ENCODE assay signal across 7 cellular contexts in the genomic region with DNA sequence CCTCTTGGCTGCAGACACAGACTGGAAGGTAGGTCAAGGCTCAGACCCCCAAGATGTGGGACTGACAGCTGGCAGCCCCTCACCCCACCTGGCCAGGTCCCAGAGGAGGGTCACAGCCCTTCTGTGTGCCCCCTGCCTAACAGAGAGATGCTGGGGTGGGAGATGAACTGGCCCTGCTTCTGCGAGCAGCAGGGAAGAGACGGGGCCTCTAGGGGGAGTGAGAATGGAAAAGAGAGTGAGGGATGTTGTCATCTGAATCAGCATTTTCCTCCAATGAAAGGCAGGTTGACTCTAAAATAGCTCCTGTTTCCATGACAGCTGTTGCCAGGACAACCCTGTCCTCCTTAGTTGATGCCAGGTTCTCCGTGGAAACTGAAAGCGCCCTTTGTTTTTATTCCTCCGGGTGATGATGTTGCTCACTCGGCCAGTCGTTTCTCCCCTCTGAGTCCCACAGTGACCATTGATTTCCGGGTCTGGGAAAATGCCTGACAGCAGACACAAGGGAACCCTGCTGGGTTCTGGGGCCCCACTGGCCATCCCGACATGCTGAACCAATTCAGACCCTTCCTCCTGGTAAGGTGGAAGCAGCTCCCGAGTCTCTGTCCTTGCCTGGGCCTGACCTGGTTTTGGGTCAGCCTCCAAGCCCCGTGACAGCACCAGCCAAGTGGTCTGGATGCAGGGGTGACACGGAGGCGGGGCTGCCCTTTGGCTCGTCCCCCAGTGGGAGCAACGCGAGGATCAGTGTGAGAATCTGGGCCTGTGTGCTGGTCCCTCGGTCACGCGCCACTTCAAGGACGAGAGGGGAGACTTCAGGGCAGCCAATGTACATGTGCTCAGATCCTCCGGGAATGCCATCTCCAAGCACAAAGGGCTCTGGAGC. TPM values are rescaled to one million over a fixed set of nuclear protein-coding genes. Genes with fewer than 3 reads are reported as not detected.
DNase-seq lines count a peak whose midpoint lies in the region; ATAC-seq, FAIRE-seq and TF ChIP-seq lines count a peak whose summit lies in the region.

No MANE protein-coding gene starts in this region.

- peak; percentile 96 for FAIRE-seq in GM12891 (lab: Jason Lieb, UNC)

- peak; percentile 64 for ATAC-seq in HG02884 (IDR thresholded peaks at IDR 0.05; ENCODE audit: unreplicated experiment)

- H3K27ac ChIP-seq in spleen, result no peak overlapping the region

- H3K4me1 ChIP-seq in spleen, result peaks cover 0 to 15% (median 5%) of the 10 kb centered on the region in 6 donors

- TF ChIP-seq CTCF in spleen (IDR thresholded peaks at IDR 0.05 in 8 of 11, conservative IDR thresholded peaks at IDR 0.05 in 3 of 11), result peak in 4 of 11 experiments; percentile 13 to 40 (median 18)

- no peaks in the 10 kb centered on the region for H3K9me3 ChIP-seq in spleen

- peak overlapping the region in 1 of 8 donors; percentile 13 for H3K4me3 ChIP-seq in spleen

- intact Hi-C loops in spleen (cut with DNase I; ENCODE audit: low total_unique reads), result no loop called here

- H3K36me3 ChIP-seq in spleen, result no peaks in the 10 kb centered on the region

- TF ChIP-seq POLR2A in GM12891 (IDR thresholded peaks at IDR 0.05; ENCODE audit: low read depth, low read length) (no peak), spleen (IDR thresholded peaks at IDR 0.05) (no peak)

- DNase-seq in GM12891 (ENCODE audit: insufficient read length, low spot score) (peak; percentile 85), NCI-H146 treated with DMSO at 0.1 percent for 48 hours (lab: John Stamatoyannopoulos, UW; ENCODE audit: unreplicated experiment) (peak; percentile 73), T-helper 2 cell (peak in 3 of 5 experiments; percentile 39 to 84 (median 51)), inferior parietal cortex (ENCODE audit: extremely low spot score) (peak; percentile 97), spleen (peak; percentile 67)
- DNase-seq in central memory CD4-positive, alpha-beta T cell, result peak; percentile 54

- H3K27me3 ChIP-seq in spleen (replicated peaks in 1 of 7), result peaks cover 0 to 13% (median 0%) of the 10 kb centered on the region in 7 donors

- 34 to 40% (median 37%) methylated on average over 20 to 21 of the region's 21 CpGs for WGBS in spleen, 5 donors

TF ChIP-seq in GM12891, 5 proteins besides CTCF, POLR2A, EP300 and RAD21:
- TF ChIP-seq POU2F2 (IDR thresholded peaks at IDR 0.05; ENCODE audit: low read depth, low read length) (0 out of 2 replicates have a peak, but pooled peaks have one; percentile 21), TAF1 (IDR thresholded peaks at IDR 0.05; ENCODE audit: low read depth, low read length) (no peak), POLR2AphosphoS5 (IDR thresholded peaks at IDR 0.05; ENCODE audit: low read depth, low read length) (no peak)

RNA-seq across cellular contexts. Expression of gene NDRG4, which starts 4.7 kb away (rescaled TPM):
- 0.58 TPM for polyA plus RNA-seq in GM12891 (2012; ENCODE audit: low read depth, missing spikeins)
- total RNA-seq in spleen, result 100 to 1,000 TPM in 1 of 7 donors, 10 to 100 TPM in 6; 22.3 to 115 (median 70.2) TPM
- 10 to 100 TPM in 1 of 3 donors, 1 to 10 TPM in 2; 9.4 to 31.3 (median 9.6) TPM for polyA plus RNA-seq in spleen

RNA-seq across cellular contexts. Expression of gene SETD6, which starts 20.1 kb away (rescaled TPM):
- 10.9 TPM for polyA plus RNA-seq in GM12891 (2012; ENCODE audit: low read depth, missing spikeins)
- total RNA-seq in spleen, result 10 to 100 TPM; 13.7 to 32.3 (median 18.2) TPM
- polyA plus RNA-seq in spleen, result 10 to 100 TPM in 2 of 3 donors, 1 to 10 TPM in 1; 8.9 to 11.5 (median 10.7) TPM
